Comparison of ENCODE assay signal across 9 cellular contexts in the genomic region with DNA sequence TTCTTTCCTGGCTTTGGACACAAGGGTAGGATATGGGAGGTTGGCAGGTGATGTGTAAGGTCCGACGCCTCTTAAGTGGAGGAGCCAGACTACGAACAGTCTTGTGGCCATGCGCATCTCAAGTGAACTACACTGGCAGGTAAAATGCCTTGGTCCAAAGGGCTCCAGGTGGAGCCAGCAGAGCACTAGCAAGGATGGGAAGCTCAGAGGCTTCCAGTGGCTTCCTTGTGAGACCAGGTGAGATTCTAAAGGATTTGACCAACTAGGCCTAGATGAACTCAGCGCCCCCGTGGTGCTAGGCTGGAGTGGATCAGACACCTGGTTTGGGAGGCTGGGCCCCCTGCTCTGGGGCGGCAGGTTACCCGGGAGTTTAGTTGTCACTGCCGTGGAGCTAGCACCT. TPM values are rescaled to one million over a fixed set of nuclear protein-coding genes. Genes with fewer than 3 reads are reported as not detected.
DNase-seq lines count a peak whose midpoint lies in the region; ATAC-seq and TF ChIP-seq lines count a peak whose summit lies in the region.
"Had no signal": no experiment of that assay in that cellular context is flagged by ENCODE, and none has a peak within 500 bp of the region (broad histone marks: within the 10 kb centered on the region; RNA-seq: fewer than 3 reads in every experiment).

No MANE protein-coding gene starts in this region.

- no peak overlapping the region for H2AFZ ChIP-seq in smooth muscle cell (ENCODE audit: low read depth)

- peaks cover 27% of the 10 kb centered on the region for H3F3A ChIP-seq in smooth muscle cell (ENCODE audit: low read depth)

- TF ChIP-seq CTCF in HEK293 (tag by site-specific recombination; IDR thresholded peaks at IDR 0.05) = no peak
- TF ChIP-seq CTCF in WTC11 (IDR thresholded peaks at IDR 0.05) = no peak
- no peak for TF ChIP-seq CTCF in smooth muscle cell (IDR thresholded peaks at IDR 0.05; ENCODE audit: borderline replicate concordance, insufficient read depth, poor library complexity, severe bottlenecking)

- WGBS in right cardiac atrium = 56% methylated on average over 9 of the region's 9 CpGs
- WGBS in smooth muscle cell (ENCODE audit: low lambda C conversion rate) = 68% methylated on average over 9 of the region's 9 CpGs

- H3K36me3 Mint-ChIP-seq in WTC11 = peaks cover 35% of the 10 kb centered on the region

- peaks cover 35% of the 10 kb centered on the region for H3K4me1 Mint-ChIP-seq in WTC11

- peaks cover 0 to 42% of the 10 kb centered on the region in 2 experiments; a peak in 1 of 3 replicates for H3K36me3 ChIP-seq in HEK293 (ENCODE audit: control insufficient read depth in 2 of 2, insufficient read depth in 1 of 2, low read length in 2 of 2)
- no peaks in the 10 kb centered on the region for H3K36me3 ChIP-seq in smooth muscle cell (ENCODE audit: low read depth)

- no peaks in the 10 kb centered on the region for H3K27me3 ChIP-seq in right cardiac atrium (ENCODE audit: control insufficient read depth, insufficient read depth)
- H3K27me3 ChIP-seq in smooth muscle cell (ENCODE audit: low read depth) = no peaks in the 10 kb centered on the region

- POLR2A ChIA-PET in HEK293 (lab: Yijun Ruan, JAX) = interaction anchor here (1.3 to 2.6 kb wide), 10 partner anchors 10 to 192 kb away, joined by 7 to 76 read pairs (median 12); partner anchors contain the start of genes EME2, FAHD1, HAGH and MRPS34
- POLR2A ChIA-PET in WTC11 (lab: Charles Lee) = interaction anchor here (0.5 to 1.8 kb wide), 5 partner anchors 10 to 545 kb away, joined by 3 to 5 read pairs (median 4); partner anchors contain the start of genes FAHD1 and UQCC4

- intact Hi-C loops in right cardiac atrium (cut with DNase I) = no loop called here

- no peaks in the 10 kb centered on the region for H3K27me3 Mint-ChIP-seq in WTC11 (ENCODE audit: low read depth)

- peak overlapping the region; percentile 94 for H3K4me3 Mint-ChIP-seq in WTC11

- H3K4me2 ChIP-seq in smooth muscle cell = peak overlapping the region; percentile 88

- H3K9ac ChIP-seq in smooth muscle cell (ENCODE audit: low read depth) = peak overlapping the region; percentile 98

- peak overlapping the region; percentile 94 for H3K4me3 ChIP-seq in HEK293 (ENCODE audit: low read depth, low read length)
- H3K4me3 ChIP-seq in right cardiac atrium (ENCODE audit: low read length) = peak overlapping the region; percentile 81
- H3K4me3 ChIP-seq in smooth muscle cell = peak overlapping the region; percentile 79

- no peak for DNase-seq in WTC11 (ENCODE audit: low spot score)
- DNase-seq in right cardiac atrium = no peak
- no peak for DNase-seq in smooth muscle cell (lab: John Stamatoyannopoulos, UW; ENCODE audit: unreplicated experiment)
- no peak for DNase-seq in RKO (ENCODE audit: low spot score)

- H3K9me3 Mint-ChIP-seq in WTC11 = no peaks in the 10 kb centered on the region

- H3K27ac ChIP-seq in HEK293 (ENCODE audit: extremely low read depth, low read depth, low read length) (peak overlapping the region; percentile 100; the same call in 1 of the 2 replicates), right cardiac atrium (ENCODE audit: low read length) (peak overlapping the region; percentile 83), smooth muscle cell (ENCODE audit: low read depth) (peak overlapping the region; percentile 95)

- H3K4me1 ChIP-seq in HEK293 (ENCODE audit: control insufficient read depth, insufficient read depth, low read length) = no peaks in the 10 kb centered on the region; the same call in 1 of the 2 replicates
- H3K4me1 ChIP-seq in right cardiac atrium (ENCODE audit: control insufficient read depth, insufficient read depth, low read length) = peaks cover 13% of the 10 kb centered on the region
- H3K4me1 ChIP-seq in smooth muscle cell (ENCODE audit: low read depth) = peaks cover 21% of the 10 kb centered on the region

- peaks cover 38% of the 10 kb centered on the region for H4K20me1 ChIP-seq in smooth muscle cell (ENCODE audit: low read depth)

- H3K27ac Mint-ChIP-seq in WTC11 = peak overlapping the region; percentile 79

- H3K79me2 ChIP-seq in smooth muscle cell (ENCODE audit: low read depth) = peaks cover 36% of the 10 kb centered on the region

- H3K9me3 ChIP-seq in HEK293 (ENCODE audit: control insufficient read depth, insufficient read depth, low read depth, low read length) = no peaks in the 10 kb centered on the region
- H3K9me3 ChIP-seq in right cardiac atrium (ENCODE audit: control insufficient read depth, low read length) = no peaks in the 10 kb centered on the region
- no peaks in the 10 kb centered on the region for H3K9me3 ChIP-seq in smooth muscle cell (replicated peaks; ENCODE audit: low read depth)

- CTCF ChIA-PET in HEK293 (lab: Yijun Ruan, JAX) = interaction anchor here (0.6 to 1.0 kb wide), 3 partner anchors 15 to 154 kb away, joined by 3 read pairs; no protein-coding TSS in a partner anchor
- CTCF ChIA-PET in WTC11 (lab: Charles Lee) = no interaction called here

- ATAC-seq in WTC11 (no peak), right cardiac atrium (no peak), HG03175 (IDR thresholded peaks at IDR 0.05; ENCODE audit: unreplicated experiment) (no peak), HG03342 (IDR thresholded peaks at IDR 0.05; ENCODE audit: unreplicated experiment) (no peak), GM21423 (IDR thresholded peaks at IDR 0.05; ENCODE audit: unreplicated experiment) (no peak)

TF ChIP-seq in HEK293, 187 proteins besides CTCF, POLR2A, EP300 and RAD21:
- TF ChIP-seq YY2 (tag by site-specific recombination; IDR thresholded peaks at IDR 0.05) (no peak), ZNF239 (tag by site-specific recombination; IDR thresholded peaks at IDR 0.05) (no peak), SCRT1 (tag by site-specific recombination; IDR thresholded peaks at IDR 0.05; ENCODE audit: borderline replicate concordance) (no peak), ZNF747 (tag by site-specific recombination; IDR thresholded peaks at IDR 0.05) (no peak), ZNF548 (tag by site-specific recombination; IDR thresholded peaks at IDR 0.05) (no peak)

TF ChIP-seq in WTC11, 78 proteins besides CTCF, POLR2A, EP300 and RAD21 (continues in another document):
- TF ChIP-seq GRHL2 (CRISPR knock-in tag; IDR thresholded peaks at IDR 0.05; ENCODE audit: insufficient replicate concordance, severe bottlenecking) = no peak
- TF ChIP-seq ZNF121 (CRISPR knock-in tag; IDR thresholded peaks at IDR 0.05) = no peak
- TF ChIP-seq NR1H2 (CRISPR knock-in tag; IDR thresholded peaks at IDR 0.05) = no peak
- no peak for TF ChIP-seq NFYB (CRISPR knock-in tag; conservative IDR thresholded peaks at IDR 0.05; ENCODE audit: low read depth)
- no peak for TF ChIP-seq RORB (CRISPR knock-in tag; IDR thresholded peaks at IDR 0.05)
- TF ChIP-seq NR3C1 (CRISPR knock-in tag; conservative IDR thresholded peaks at IDR 0.05; ENCODE audit: low read depth) = no peak
- no peak for TF ChIP-seq ZNF317 (CRISPR knock-in tag; IDR thresholded peaks at IDR 0.05; ENCODE audit: borderline replicate concordance, low read depth)
- TF ChIP-seq ELF4 (CRISPR knock-in tag; IDR thresholded peaks at IDR 0.05; ENCODE audit: low read depth) = no peak
- TF ChIP-seq, protein P1, sequence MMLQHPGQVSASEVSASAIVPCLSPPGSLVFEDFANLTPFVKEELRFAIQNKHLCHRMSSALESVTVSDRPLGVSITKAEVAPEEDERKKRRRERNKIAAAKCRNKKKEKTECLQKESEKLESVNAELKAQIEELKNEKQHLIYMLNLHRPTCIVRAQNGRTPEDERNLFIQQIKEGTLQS (CRISPR knock-in tag; conservative IDR thresholded peaks at IDR 0.05) = no peak
- TF ChIP-seq TEAD4 (CRISPR knock-in tag; IDR thresholded peaks at IDR 0.05) = no peak
- TF ChIP-seq PRDM15 (CRISPR knock-in tag; IDR thresholded peaks at IDR 0.05) = no peak

RNA-seq across cellular contexts. Expression of gene RPS2, which starts 1.0 kb away (rescaled TPM):
- 4,395 to 4,767 TPM (median 4,632 TPM) in 3 replicates for total RNA-seq in WTC11 (2021)
- 1,000 to 10,000 TPM in 3 of 4 donors, 100 to 1,000 TPM in 1; 947 to 1,371 (median 1,063) TPM for total RNA-seq in right cardiac atrium
- 1,244 TPM for polyA plus RNA-seq in right cardiac atrium
- 2,263 and 2,576 TPM in 2 replicates for total RNA-seq in smooth muscle cell
- 2,041 and 2,061 TPM in 2 replicates for polyA plus RNA-seq in smooth muscle cell

RNA-seq across cellular contexts. Expression of gene RNF151, which starts 1.0 kb away (rescaled TPM):
- 0.31 TPM in 1 of 3 replicates, not detected in the others for total RNA-seq in WTC11 (2021)
- not detected for total RNA-seq in right cardiac atrium
- not detected for polyA plus RNA-seq in right cardiac atrium
- total RNA-seq in smooth muscle cell = not detected in 2 replicates
- not detected in 2 replicates for polyA plus RNA-seq in smooth muscle cell
- total RNA-seq: RPMI7951 had no signal

RNA-seq across cellular contexts. Expression of gene TBL3, which starts 6.2 kb away (rescaled TPM):
- 67.6 to 73.4 TPM (median 71.3 TPM) in 3 replicates for total RNA-seq in WTC11 (2021)
- total RNA-seq in right cardiac atrium = 10 to 100 TPM; 19.0 to 22.8 (median 19.7) TPM
- polyA plus RNA-seq in right cardiac atrium = 39.6 TPM
- total RNA-seq in smooth muscle cell = 25.8 and 28.5 TPM in 2 replicates
- 62.0 and 81.7 TPM in 2 replicates for polyA plus RNA-seq in smooth muscle cell

RNA-seq across cellular contexts. Expression of gene NDUFB10, which starts 6.3 kb away (rescaled TPM):
- total RNA-seq in WTC11 (2021) = 200 to 228 TPM (median 205 TPM) in 3 replicates
- total RNA-seq in right cardiac atrium = 100 to 1,000 TPM; 397 to 535 (median 467) TPM
- 1,316 TPM for polyA plus RNA-seq in right cardiac atrium
- total RNA-seq in smooth muscle cell = 125 and 176 TPM in 2 replicates
- polyA plus RNA-seq in smooth muscle cell = 278 and 295 TPM in 2 replicates

RNA-seq across cellular contexts. Expression of gene RPL3L, which starts 11.1 kb away (rescaled TPM):
- total RNA-seq in WTC11 (2021) (0.77 to 1.1 TPM (median 0.96 TPM) in 3 replicates), right cardiac atrium (10 to 100 TPM; 21.1 to 47.2 (median 24.2) TPM), smooth muscle cell (not detected in 2 replicates)
- polyA plus RNA-seq in right cardiac atrium (37.3 TPM), smooth muscle cell (0.21 TPM in 1 of 2 replicates, not detected in the other)
- total RNA-seq: RPMI7951 had no signal
